In genomic region chr18:34292594-34292993, GRCh38 we compare ENCODE assay signal across 1 cellular context.
TF ChIP-seq lines count a peak whose summit lies in the region.

No MANE protein-coding gene starts in this region.

TF ChIP-seq in IMR-90, 13 proteins besides CTCF, POLR2A, EP300 and RAD21:
- TF ChIP-seq, protein P1, sequence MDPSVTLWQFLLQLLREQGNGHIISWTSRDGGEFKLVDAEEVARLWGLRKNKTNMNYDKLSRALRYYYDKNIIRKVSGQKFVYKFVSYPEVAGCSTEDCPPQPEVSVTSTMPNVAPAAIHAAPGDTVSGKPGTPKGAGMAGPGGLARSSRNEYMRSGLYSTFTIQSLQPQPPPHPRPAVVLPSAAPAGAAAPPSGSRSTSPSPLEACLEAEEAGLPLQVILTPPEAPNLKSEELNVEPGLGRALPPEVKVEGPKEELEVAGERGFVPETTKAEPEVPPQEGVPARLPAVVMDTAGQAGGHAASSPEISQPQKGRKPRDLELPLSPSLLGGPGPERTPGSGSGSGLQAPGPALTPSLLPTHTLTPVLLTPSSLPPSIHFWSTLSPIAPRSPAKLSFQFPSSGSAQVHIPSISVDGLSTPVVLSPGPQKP (IDR thresholded peaks at IDR 0.05; ENCODE audit: borderline replicate concordance, low read depth, low read length), result no peak
- TF ChIP-seq FOS (IDR thresholded peaks at IDR 0.05; ENCODE audit: low read depth, low read length), result no peak
- no peak for TF ChIP-seq MXI1 (IDR thresholded peaks at IDR 0.05; ENCODE audit: borderline replicate concordance, low read depth, low read length)
- TF ChIP-seq NFE2L2 (IDR thresholded peaks at IDR 0.05; ENCODE audit: low read depth, low read length), result no peak
- TF ChIP-seq CEBPB (IDR thresholded peaks at IDR 0.05; ENCODE audit: low read depth, low read length), result 0 out of 2 replicates have a peak, but pooled peaks have one; percentile 32
- no peak for TF ChIP-seq RFX5 (IDR thresholded peaks at IDR 0.05; ENCODE audit: low read depth, low read length)
- no peak for TF ChIP-seq CHD1 (IDR thresholded peaks at IDR 0.05; ENCODE audit: low read depth, low read length)
- no peak for TF ChIP-seq BHLHE40 (IDR thresholded peaks at IDR 0.05; ENCODE audit: low read depth, low read length)
